Comparison of ENCODE assay signal across 13 cellular contexts in the genomic region with DNA sequence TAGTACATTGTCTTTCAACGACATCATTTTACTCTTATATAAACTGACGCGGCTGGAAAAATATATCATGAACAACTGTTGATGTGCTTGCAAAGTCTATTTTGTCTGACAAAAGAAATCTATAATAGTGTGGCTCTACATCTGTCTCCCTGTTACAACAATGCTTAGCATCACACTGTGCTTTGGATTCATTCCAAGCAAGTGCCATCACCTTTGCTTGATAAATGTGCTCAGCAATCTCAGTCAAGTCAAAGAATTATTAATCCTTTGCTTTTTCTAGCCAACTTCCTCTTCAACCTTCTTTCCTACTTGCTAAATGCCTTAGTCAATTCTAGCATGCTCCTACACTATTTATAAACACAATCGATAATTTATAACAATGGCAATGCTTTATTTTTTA.
DNase-seq lines count a peak whose midpoint lies in the region; ATAC-seq and TF ChIP-seq lines count a peak whose summit lies in the region.
"Had no signal": no experiment of that assay in that cellular context is flagged by ENCODE, and none has a peak within 500 bp of the region (broad histone marks: within the 10 kb centered on the region; RNA-seq: fewer than 3 reads in every experiment).

No MANE protein-coding gene starts in this region.

- WGBS in H9 (ENCODE audit: extremely low coverage, insufficient read length, low lambda C conversion rate) = no CpG with 5 or more reads among the region's 4 CpGs
- 30 to 45% methylated on average over 4 of the region's 4 CpGs for WGBS in aorta, 2 donors
- no CpG with 5 or more reads among the region's 4 CpGs for WGBS in trophoblast cell (ENCODE audit: extremely low coverage, insufficient coverage, insufficient read length)

- H3K79me2 ChIP-seq in OCI-LY3 (ENCODE audit: low read length) = peaks cover 99% of the 10 kb centered on the region
- H3K79me2 ChIP-seq in H9 (ENCODE audit: insufficient read depth, low read length) = no peaks in the 10 kb centered on the region
- H3K79me2 ChIP-seq in trophoblast cell (ENCODE audit: control insufficient read depth, insufficient read depth, low read length, poor library complexity) = no peaks in the 10 kb centered on the region

- no peak overlapping the region for H2BK12ac ChIP-seq in H9 (ENCODE audit: insufficient read length, low read depth, low read length)
- no peak overlapping the region for H2BK12ac ChIP-seq in trophoblast cell (ENCODE audit: low read length)

- no peaks in the 10 kb centered on the region for H3K79me1 ChIP-seq in H9 (ENCODE audit: insufficient read depth, low read depth, low read length, poor library complexity, severe bottlenecking)
- H3K79me1 ChIP-seq in trophoblast cell (ENCODE audit: low read length) = no peaks in the 10 kb centered on the region

- no peak for TF ChIP-seq CTCF in OCI-LY3 (IDR thresholded peaks at IDR 0.05; ENCODE audit: low read depth, low read length)
- TF ChIP-seq CTCF in left ventricle myocardium inferior (IDR thresholded peaks at IDR 0.05; ENCODE audit: borderline replicate concordance) = no peak
- TF ChIP-seq CTCF in H9 (conservative IDR thresholded peaks at IDR 0.05) = no peak

- peaks cover 46% of the 10 kb centered on the region for H3K4me1 ChIP-seq in OCI-LY3 (ENCODE audit: low read length)
- peaks cover 27% of the 10 kb centered on the region for H3K4me1 ChIP-seq in left ventricle myocardium inferior
- no peaks in the 10 kb centered on the region for H3K4me1 ChIP-seq in H9 (ENCODE audit: insufficient read depth, low read length)
- peaks cover 2 to 3% of the 10 kb centered on the region in 2 donors for H3K4me1 ChIP-seq in aorta (ENCODE audit: control insufficient read depth in 1 of 2, insufficient read depth in 2 of 2, low read length in 2 of 2)
- no peaks in the 10 kb centered on the region for H3K4me1 ChIP-seq in trophoblast cell (ENCODE audit: control insufficient read depth in 1 of 2, insufficient read depth in 2 of 2, low read length in 2 of 2)
- H3K4me1 ChIP-seq: right lobe of liver had no signal

- H3K23ac ChIP-seq in H9 (ENCODE audit: insufficient read length, low read depth, low read length) (no peak overlapping the region), trophoblast cell (ENCODE audit: low read length) (no peak overlapping the region)

- H3K4ac ChIP-seq in H9 (ENCODE audit: low read depth, low read length) = no peak overlapping the region
- no peak overlapping the region for H3K4ac ChIP-seq in trophoblast cell (ENCODE audit: low read depth, low read length)

- H3K36me3 ChIP-seq in OCI-LY3 (replicated peaks; ENCODE audit: low read depth, low read length) (peaks cover 38% of the 10 kb centered on the region), left ventricle myocardium inferior (no peaks in the 10 kb centered on the region), aorta (ENCODE audit: control insufficient read depth in 1 of 2, insufficient read depth in 2 of 2, low read length in 1 of 2) (no peaks in the 10 kb centered on the region), trophoblast cell (ENCODE audit: control insufficient read depth in 1 of 2, insufficient read depth in 2 of 2, low read length in 2 of 2) (no peaks in the 10 kb centered on the region)
- H3K36me3 ChIP-seq: right lobe of liver had no signal

- no peaks in the 10 kb centered on the region for H3K9me3 Mint-ChIP-seq in H9
- H3K9me3 Mint-ChIP-seq: HFFc6 had no signal

- peak overlapping the region; percentile 32; the same call in 1 of the 2 replicates for H3K27ac ChIP-seq in OCI-LY3 (ENCODE audit: low read length)
- peak overlapping the region; percentile 36 for H3K27ac ChIP-seq in left ventricle myocardium inferior (replicated peaks)
- H3K27ac ChIP-seq in H9 (ENCODE audit: insufficient read length, low read depth, low read length) = no peak overlapping the region
- no peak overlapping the region for H3K27ac ChIP-seq in aorta (ENCODE audit: low read depth in 1 of 2, low read length in 2 of 2)
- no peak overlapping the region for H3K27ac ChIP-seq in trophoblast cell (ENCODE audit: low read depth, low read length)
- H3K27ac ChIP-seq: BLaER1 treated with 17β-estradiol and CSF1 and Interleukin-3, amounts not matched to agents 10 nM and 100 nM; epithelial cell of prostate; right lobe of liver had no signal

- H3K14ac ChIP-seq in H9 (ENCODE audit: insufficient read depth, low read length) (no peak overlapping the region), trophoblast cell (ENCODE audit: low read length) (no peak overlapping the region)

- H2BK15ac ChIP-seq in H9 (ENCODE audit: low read depth, low read length) = no peak overlapping the region

- H3K27ac Mint-ChIP-seq in H9 = no peak overlapping the region
- H3K27ac Mint-ChIP-seq: HFFc6 had no signal

- peaks cover 84% of the 10 kb centered on the region for H4K20me1 ChIP-seq in OCI-LY3 (ENCODE audit: insufficient read depth, low read length)
- no peaks in the 10 kb centered on the region for H4K20me1 ChIP-seq in H9 (ENCODE audit: control insufficient read depth, insufficient read depth, insufficient read length)

- H2BK120ac ChIP-seq in H9 (ENCODE audit: low read depth, low read length, poor library complexity, severe bottlenecking) (no peak overlapping the region), trophoblast cell (ENCODE audit: insufficient read depth, low read length, poor library complexity) (no peak overlapping the region)

- H3T11ph ChIP-seq in H9 (ENCODE audit: low read length) = no peak overlapping the region

- no peaks in the 10 kb centered on the region for H3K9me3 ChIP-seq in OCI-LY3 (ENCODE audit: insufficient read depth, low read length)
- no peaks in the 10 kb centered on the region for H3K9me3 ChIP-seq in left ventricle myocardium inferior (replicated peaks)
- H3K9me3 ChIP-seq in H9 (ENCODE audit: control insufficient read depth, low read depth, low read length) = no peaks in the 10 kb centered on the region
- H3K9me3 ChIP-seq in aorta (ENCODE audit: control insufficient read depth, low read length) = no peaks in the 10 kb centered on the region
- no peaks in the 10 kb centered on the region for H3K9me3 ChIP-seq in trophoblast cell (ENCODE audit: insufficient read depth, low read depth, low read length)
- H3K9me3 ChIP-seq: right lobe of liver had no signal

- H4K5ac ChIP-seq in H9 (ENCODE audit: insufficient read length, low read depth, low read length) = no peak overlapping the region

- H3K36me3 Mint-ChIP-seq in H9 (ENCODE audit: insufficient read depth in 1 of 3, low read depth in 3 of 3) = peaks cover 0 to 5% (median 0%) of the 10 kb centered on the region in 3 experiments; a peak in 1 of 7 replicates

- no peaks in the 10 kb centered on the region for H3K27me3 Mint-ChIP-seq in H9 (ENCODE audit: low read depth)

- H3K23me2 ChIP-seq in H9 (ENCODE audit: insufficient read length, low read depth, low read length, poor library complexity, severe bottlenecking) = no peaks in the 10 kb centered on the region

- H3K18ac ChIP-seq in H9 (ENCODE audit: insufficient read length, low read depth, low read length) (no peak overlapping the region), trophoblast cell (ENCODE audit: low read length) (no peak overlapping the region)

- H2AFZ ChIP-seq in OCI-LY3 (ENCODE audit: low read depth, low read length) (no peak overlapping the region), H9 (ENCODE audit: low read length) (no peak overlapping the region), trophoblast cell (ENCODE audit: insufficient read depth, low read length, poor library complexity) (no peak overlapping the region)

- peaks cover 3 to 8% of the 10 kb centered on the region in 2 experiments for H3K4me1 Mint-ChIP-seq in H9

- intact Hi-C loops in left ventricle myocardium inferior (cut with micrococcal nuclease) = no loop called here
- intact Hi-C loops in aorta (cut with DNase I) = no loop called here

- ATAC-seq in aorta (ENCODE audit: low FRiP score) (no peak), GM21619 (IDR thresholded peaks at IDR 0.05; ENCODE audit: unreplicated experiment) (no peak)

- H4K8ac ChIP-seq in H9 (replicated peaks; ENCODE audit: insufficient read length, low read depth, low read length) (no peak overlapping the region), trophoblast cell (ENCODE audit: low read depth, low read length) (no peak overlapping the region)

- no peak overlapping the region for H3K4me3 Mint-ChIP-seq in H9
- H3K4me3 Mint-ChIP-seq: HFFc6 had no signal

- no peak overlapping the region for H3K4me2 ChIP-seq in OCI-LY3 (ENCODE audit: low read length)
- no peak overlapping the region for H3K4me2 ChIP-seq in H9 (ENCODE audit: insufficient read depth, insufficient read length, low read length)
- no peak overlapping the region for H3K4me2 ChIP-seq in trophoblast cell (ENCODE audit: low read length)

- DNase-seq in COLO668 (lab: John Stamatoyannopoulos, UW; ENCODE audit: unreplicated experiment) = peak; percentile 16
- peak; percentile 41 for DNase-seq in NCI-H1105 treated with DMSO at 0.1 percent for 48 hours (lab: John Stamatoyannopoulos, UW)
- no peak for DNase-seq in left ventricle myocardium inferior
- DNase-seq in H9 = no peak
- DNase-seq in aorta = no peak
- no peak for DNase-seq in trophoblast cell
- DNase-seq: activated naive CD4-positive, alpha-beta T cell; HFFc6; right lobe of liver had no signal

- H2BK20ac ChIP-seq in H9 (ENCODE audit: low read depth, low read length, poor library complexity, severe bottlenecking) = no peak overlapping the region

- H4K91ac ChIP-seq in H9 (ENCODE audit: insufficient read length, low read depth, low read length) = no peak overlapping the region
- no peak overlapping the region for H4K91ac ChIP-seq in trophoblast cell (ENCODE audit: low read depth, low read length)

- H4K12ac ChIP-seq in trophoblast cell (ENCODE audit: low read depth, low read length) = no peak overlapping the region

- H3K56ac ChIP-seq in H9 (ENCODE audit: insufficient read length, low read depth, low read length) = no peak overlapping the region

- no peak overlapping the region for H2BK5ac ChIP-seq in H9 (ENCODE audit: insufficient read length, low read length)
- H2BK5ac ChIP-seq in trophoblast cell (ENCODE audit: low read depth, low read length, poor library complexity) = no peak overlapping the region

- H3K27me3 ChIP-seq in OCI-LY3 (ENCODE audit: low read depth, low read length) (no peaks in the 10 kb centered on the region), left ventricle myocardium inferior (ENCODE audit: low read depth) (no peaks in the 10 kb centered on the region), H9 (ENCODE audit: insufficient read depth, low read length) (no peaks in the 10 kb centered on the region), aorta (ENCODE audit: control insufficient read depth in 1 of 2, insufficient read depth in 2 of 2, low read length in 1 of 2) (no peaks in the 10 kb centered on the region), trophoblast cell (ENCODE audit: insufficient read depth, low read length) (no peaks in the 10 kb centered on the region)
- H3K27me3 ChIP-seq: BLaER1 treated with 17β-estradiol and CSF1 and Interleukin-3, amounts not matched to agents 10 nM and 100 nM; right lobe of liver had no signal

- H3K4me3 ChIP-seq in OCI-LY3 (ENCODE audit: low read length) = no peak overlapping the region
- H3K4me3 ChIP-seq in left ventricle myocardium inferior = no peak overlapping the region
- H3K4me3 ChIP-seq in aorta (ENCODE audit: low read length in 2 of 2) = no peak overlapping the region
- no peak overlapping the region for H3K4me3 ChIP-seq in trophoblast cell (ENCODE audit: low read depth, low read length)
- H3K4me3 ChIP-seq: BLaER1 treated with 17β-estradiol and CSF1 and Interleukin-3, amounts not matched to agents 10 nM and 100 nM; right lobe of liver had no signal

- H2AK5ac ChIP-seq in H9 (ENCODE audit: insufficient read length, low read length) (no peak overlapping the region), trophoblast cell (ENCODE audit: low read length) (no peak overlapping the region)

- no peak overlapping the region for H3K9ac ChIP-seq in OCI-LY3 (ENCODE audit: low read length)
- H3K9ac ChIP-seq in H9 (ENCODE audit: extremely low read depth, insufficient read length, low read length) = no peak overlapping the region
- no peak overlapping the region for H3K9ac ChIP-seq in trophoblast cell (ENCODE audit: low read length)
- H3K9ac ChIP-seq: BLaER1 treated with 17β-estradiol and CSF1 and Interleukin-3, amounts not matched to agents 10 nM and 100 nM had no signal

Comparison
In these comparisons a context has a peak if more than half of its experiments do, and no peak if none do; other contexts are left out.
1. DNase-seq: peak in COLO668 (single experiment) and NCI-H1105 treated with DMSO at 0.1 percent for 48 hours (single experiment); none in left ventricle myocardium inferior (single experiment), H9 (single experiment), aorta (0 of 2) and trophoblast cell (0 of 2).
2. H3K27ac ChIP-seq: peak in OCI-LY3 (single experiment) and left ventricle myocardium inferior (single experiment); none in H9 (single experiment), aorta (0 of 2) and trophoblast cell (single experiment).